ENCODE assay signal across 1 cellular context in the genomic region with DNA sequence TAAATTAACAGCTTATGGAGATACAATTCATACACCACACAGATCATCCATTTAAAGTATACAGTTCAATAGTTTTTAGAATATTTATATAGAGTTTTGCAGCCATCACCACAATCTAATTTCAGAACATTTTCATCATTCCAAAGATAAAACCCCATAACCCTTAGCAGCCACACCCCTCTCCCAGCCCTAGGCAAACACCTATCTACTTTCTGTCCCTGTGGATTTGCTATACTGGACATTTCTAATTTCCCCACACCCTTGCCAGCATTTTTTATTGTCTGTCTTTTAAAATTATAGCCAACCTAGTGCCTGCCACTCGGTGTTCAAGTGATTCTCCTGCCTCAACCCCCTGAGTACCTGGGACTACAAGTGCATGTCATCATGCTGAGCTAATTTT.
TF ChIP-seq lines count a peak whose summit lies in the region.

No MANE protein-coding gene starts in this region.

TF ChIP-seq in HCT116, 20 proteins besides CTCF, POLR2A, EP300 and RAD21 (continued from another document):
- TF ChIP-seq, protein P1, sequence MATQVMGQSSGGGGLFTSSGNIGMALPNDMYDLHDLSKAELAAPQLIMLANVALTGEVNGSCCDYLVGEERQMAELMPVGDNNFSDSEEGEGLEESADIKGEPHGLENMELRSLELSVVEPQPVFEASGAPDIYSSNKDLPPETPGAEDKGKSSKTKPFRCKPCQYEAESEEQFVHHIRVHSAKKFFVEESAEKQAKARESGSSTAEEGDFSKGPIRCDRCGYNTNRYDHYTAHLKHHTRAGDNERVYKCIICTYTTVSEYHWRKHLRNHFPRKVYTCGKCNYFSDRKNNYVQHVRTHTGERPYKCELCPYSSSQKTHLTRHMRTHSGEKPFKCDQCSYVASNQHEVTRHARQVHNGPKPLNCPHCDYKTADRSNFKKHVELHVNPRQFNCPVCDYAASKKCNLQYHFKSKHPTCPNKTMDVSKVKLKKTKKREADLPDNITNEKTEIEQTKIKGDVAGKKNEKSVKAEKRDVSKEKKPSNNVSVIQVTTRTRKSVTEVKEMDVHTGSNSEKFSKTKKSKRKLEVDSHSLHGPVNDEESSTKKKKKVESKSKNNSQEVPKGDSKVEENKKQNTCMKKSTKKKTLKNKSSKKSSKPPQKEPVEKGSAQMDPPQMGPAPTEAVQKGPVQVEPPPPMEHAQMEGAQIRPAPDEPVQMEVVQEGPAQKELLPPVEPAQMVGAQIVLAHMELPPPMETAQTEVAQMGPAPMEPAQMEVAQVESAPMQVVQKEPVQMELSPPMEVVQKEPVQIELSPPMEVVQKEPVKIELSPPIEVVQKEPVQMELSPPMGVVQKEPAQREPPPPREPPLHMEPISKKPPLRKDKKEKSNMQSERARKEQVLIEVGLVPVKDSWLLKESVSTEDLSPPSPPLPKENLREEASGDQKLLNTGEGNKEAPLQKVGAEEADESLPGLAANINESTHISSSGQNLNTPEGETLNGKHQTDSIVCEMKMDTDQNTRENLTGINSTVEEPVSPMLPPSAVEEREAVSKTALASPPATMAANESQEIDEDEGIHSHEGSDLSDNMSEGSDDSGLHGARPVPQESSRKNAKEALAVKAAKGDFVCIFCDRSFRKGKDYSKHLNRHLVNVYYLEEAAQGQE (IDR thresholded peaks at IDR 0.05; ENCODE audit: low read depth), result no peak
- TF ChIP-seq SRF (IDR thresholded peaks at IDR 0.05; ENCODE audit: low read depth) (no peak), CEBPB (IDR thresholded peaks at IDR 0.05; ENCODE audit: low read depth) (no peak), CBX3 (IDR thresholded peaks at IDR 0.05; ENCODE audit: low read depth) (no peak), SIN3A (IDR thresholded peaks at IDR 0.05; ENCODE audit: low read depth) (no peak), EZH2phosphoT487 (IDR thresholded peaks at IDR 0.05; ENCODE audit: borderline replicate concordance) (no peak), TCF7L2 (IDR thresholded peaks at IDR 0.05; ENCODE audit: borderline replicate concordance, extremely low read depth, insufficient read depth, insufficient read length) (no peak)
